1 cellular context compared by ENCODE assay signal in the genomic region with DNA sequence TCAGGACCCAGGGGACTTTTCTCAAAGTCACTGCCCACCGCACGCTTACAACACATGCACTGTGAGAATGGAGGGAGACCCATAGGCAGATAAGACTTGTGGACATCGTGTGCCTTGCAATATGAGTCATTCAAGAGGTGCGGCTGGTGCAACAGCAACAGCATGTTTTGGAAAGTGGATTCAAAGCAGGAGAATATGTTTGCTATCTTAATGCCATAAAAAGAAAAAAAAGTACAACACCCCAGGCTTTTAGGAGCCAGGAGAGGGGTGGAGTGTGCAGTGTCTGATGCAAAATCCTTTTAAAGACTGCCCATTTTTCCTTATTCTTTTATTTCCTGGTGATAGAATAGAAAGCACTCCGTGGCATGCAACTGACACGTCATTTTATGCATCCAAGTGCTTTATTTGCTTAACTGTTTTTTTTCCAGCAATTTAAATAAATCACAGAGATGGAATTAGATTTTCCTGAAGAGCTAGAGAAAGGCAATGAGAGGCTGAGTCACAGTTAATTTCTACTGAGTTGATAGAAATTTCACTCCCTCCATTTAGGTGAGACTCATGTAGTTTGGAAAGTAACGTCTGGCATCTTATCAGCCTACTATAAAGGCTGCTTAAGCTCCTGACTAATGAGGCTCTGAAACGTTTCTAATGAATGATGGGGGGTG.
TF ChIP-seq lines count a peak whose summit lies in the region.

No MANE protein-coding gene starts in this region.

TF ChIP-seq in K562, 482 proteins besides CTCF, POLR2A, EP300 and RAD21 (continued from another document and continues in another):
- TF ChIP-seq ZNF511 (CRISPR knock-in tag; IDR thresholded peaks at IDR 0.05): 0 out of 2 replicates have a peak, but pooled peaks have one; percentile 36
- TF ChIP-seq NFXL1 (CRISPR knock-in tag; IDR thresholded peaks at IDR 0.05): no peak
- no peak for TF ChIP-seq ZNF699 (CRISPR knock-in tag; IDR thresholded peaks at IDR 0.05; ENCODE audit: insufficient replicate concordance)
- TF ChIP-seq ZNF212 (CRISPR knock-in tag; IDR thresholded peaks at IDR 0.05): no peak
- TF ChIP-seq JUND (IDR thresholded peaks at IDR 0.05; ENCODE audit: borderline replicate concordance, low read depth, low read length): peak; percentile 85
- TF ChIP-seq JUND (tag; IDR thresholded peaks at IDR 0.05; ENCODE audit: borderline replicate concordance, low read depth, low read length): peak; percentile 80; the same call in 2 of the 3 replicates
- TF ChIP-seq TEAD4 (IDR thresholded peaks at IDR 0.05; ENCODE audit: low read length): no peak; the same call in 1 of the 2 replicates
- TF ChIP-seq TEAD4 (CRISPR knock-in tag; IDR thresholded peaks at IDR 0.05; ENCODE audit: borderline replicate concordance): no peak
- TF ChIP-seq BCOR (IDR thresholded peaks at IDR 0.05): no peak
- no peak for TF ChIP-seq RBM17 (IDR thresholded peaks at IDR 0.05; ENCODE audit: borderline replicate concordance, low read depth, low read length)
- TF ChIP-seq ZBTB11 (CRISPR knock-in tag; IDR thresholded peaks at IDR 0.05): no peak
- TF ChIP-seq ZNF75A (CRISPR knock-in tag; IDR thresholded peaks at IDR 0.05): no peak
- no peak for TF ChIP-seq BRF1 (IDR thresholded peaks at IDR 0.05; ENCODE audit: borderline replicate concordance, extremely low read depth, insufficient read length)
- TF ChIP-seq, protein P1, sequence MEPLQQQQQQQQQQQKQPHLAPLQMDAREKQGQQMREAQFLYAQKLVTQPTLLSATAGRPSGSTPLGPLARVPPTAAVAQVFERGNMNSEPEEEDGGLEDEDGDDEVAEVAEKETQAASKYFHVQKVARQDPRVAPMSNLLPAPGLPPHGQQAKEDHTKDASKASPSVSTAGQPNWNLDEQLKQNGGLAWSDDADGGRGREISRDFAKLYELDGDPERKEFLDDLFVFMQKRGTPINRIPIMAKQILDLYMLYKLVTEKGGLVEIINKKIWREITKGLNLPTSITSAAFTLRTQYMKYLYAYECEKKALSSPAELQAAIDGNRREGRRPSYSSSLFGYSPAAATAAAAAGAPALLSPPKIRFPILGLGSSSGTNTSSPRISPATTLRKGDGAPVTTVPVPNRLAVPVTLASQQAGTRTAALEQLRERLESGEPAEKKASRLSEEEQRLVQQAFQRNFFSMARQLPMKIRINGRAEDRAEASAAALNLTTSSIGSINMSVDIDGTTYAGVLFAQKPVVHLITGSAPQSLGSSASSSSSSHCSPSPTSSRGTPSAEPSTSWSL (CRISPR knock-in tag; IDR thresholded peaks at IDR 0.05; ENCODE audit: borderline replicate concordance): no peak
- TF ChIP-seq ZNF785 (CRISPR knock-in tag; IDR thresholded peaks at IDR 0.05): no peak
- no peak for TF ChIP-seq ZNF280A (IDR thresholded peaks at IDR 0.05; ENCODE audit: low read depth, partially characterized antibody)
- no peak for TF ChIP-seq TSHZ1 (CRISPR knock-in tag; IDR thresholded peaks at IDR 0.05)
- no peak for TF ChIP-seq NELFE (IDR thresholded peaks at IDR 0.05; ENCODE audit: insufficient read depth, insufficient read length)
- no peak for TF ChIP-seq CCNT2 (IDR thresholded peaks at IDR 0.05; ENCODE audit: borderline replicate concordance, extremely low read depth, insufficient read length, low read depth, low read length)
- TF ChIP-seq, protein P2, sequence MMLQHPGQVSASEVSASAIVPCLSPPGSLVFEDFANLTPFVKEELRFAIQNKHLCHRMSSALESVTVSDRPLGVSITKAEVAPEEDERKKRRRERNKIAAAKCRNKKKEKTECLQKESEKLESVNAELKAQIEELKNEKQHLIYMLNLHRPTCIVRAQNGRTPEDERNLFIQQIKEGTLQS (IDR thresholded peaks at IDR 0.05): peak; percentile 80
- TF ChIP-seq, protein P2 (CRISPR knock-in tag; conservative IDR thresholded peaks at IDR 0.05): no peak
- no peak for TF ChIP-seq CREM (IDR thresholded peaks at IDR 0.05; ENCODE audit: low read depth)
- no peak for TF ChIP-seq SRF (CRISPR knock-in tag; IDR thresholded peaks at IDR 0.05)
- TF ChIP-seq HMGXB4 (CRISPR knock-in tag; IDR thresholded peaks at IDR 0.05): no peak
- TF ChIP-seq ZSCAN29 (IDR thresholded peaks at IDR 0.05): no peak
- TF ChIP-seq TSC22D4 (tag; IDR thresholded peaks at IDR 0.05): no peak
- peak in 1 of 2 experiments; percentile 38; a peak in 1 of 4 replicates for TF ChIP-seq FOXK2 (conservative IDR thresholded peaks at IDR 0.05 in 1 of 2, IDR thresholded peaks at IDR 0.05 in 1 of 2; ENCODE audit: low read depth in 2 of 2)
- TF ChIP-seq BHLHE40 (IDR thresholded peaks at IDR 0.05; ENCODE audit: low read length): peak; percentile 84
- no peak for TF ChIP-seq LEF1 (IDR thresholded peaks at IDR 0.05)
- no peak for TF ChIP-seq ETV1 (tag; conservative IDR thresholded peaks at IDR 0.05; ENCODE audit: low read depth)
- TF ChIP-seq CBX2 (IDR thresholded peaks at IDR 0.05; ENCODE audit: insufficient read depth, low read length, poor library complexity, severe bottlenecking): no peak
- no peak for TF ChIP-seq TAL1 (IDR thresholded peaks at IDR 0.05)
- TF ChIP-seq NR4A1 (CRISPR knock-in tag; IDR thresholded peaks at IDR 0.05): no peak
- no peak for TF ChIP-seq NR4A1 (tag; IDR thresholded peaks at IDR 0.05)
- 0 out of 2 replicates have a peak, but pooled peaks have one; percentile 22 for TF ChIP-seq HES1 (IDR thresholded peaks at IDR 0.05; ENCODE audit: low read depth)
- TF ChIP-seq BACH1 (tag; IDR thresholded peaks at IDR 0.05): no peak
- no peak for TF ChIP-seq NONO (IDR thresholded peaks at IDR 0.05; ENCODE audit: low read depth in 2 of 2, low read length in 1 of 2)
- no peak for TF ChIP-seq ZNF76 (CRISPR knock-in tag; IDR thresholded peaks at IDR 0.05; ENCODE audit: borderline replicate concordance)
- TF ChIP-seq E2F6 (IDR thresholded peaks at IDR 0.05; ENCODE audit: borderline replicate concordance in 1 of 2, extremely low read depth in 1 of 2, insufficient read depth in 1 of 2, insufficient read length in 1 of 2, low read depth in 1 of 2, low read length in 1 of 2, poor library complexity in 1 of 2, severe bottlenecking in 1 of 2): peak; percentile 37 to 79
- TF ChIP-seq ZNF12 (CRISPR knock-in tag; IDR thresholded peaks at IDR 0.05): no peak
- TF ChIP-seq PTTG1 (tag; IDR thresholded peaks at IDR 0.05; ENCODE audit: low read depth): no peak
- TF ChIP-seq FOXP4 (CRISPR knock-in tag; IDR thresholded peaks at IDR 0.05; ENCODE audit: borderline replicate concordance): no peak
- TF ChIP-seq PCBP1 (IDR thresholded peaks at IDR 0.05; ENCODE audit: low read depth, low read length, poor library complexity, severe bottlenecking): no peak
- peak; percentile 90 for TF ChIP-seq FOSL1 (tag; conservative IDR thresholded peaks at IDR 0.05)
- TF ChIP-seq XRCC4 (IDR thresholded peaks at IDR 0.05; ENCODE audit: extremely low read depth, insufficient read depth, insufficient read length): no peak
- no peak for TF ChIP-seq SRSF9 (IDR thresholded peaks at IDR 0.05; ENCODE audit: borderline replicate concordance, low read depth, low read length)
